Comparison of ENCODE assay signal across 18 cellular contexts in the genomic region with DNA sequence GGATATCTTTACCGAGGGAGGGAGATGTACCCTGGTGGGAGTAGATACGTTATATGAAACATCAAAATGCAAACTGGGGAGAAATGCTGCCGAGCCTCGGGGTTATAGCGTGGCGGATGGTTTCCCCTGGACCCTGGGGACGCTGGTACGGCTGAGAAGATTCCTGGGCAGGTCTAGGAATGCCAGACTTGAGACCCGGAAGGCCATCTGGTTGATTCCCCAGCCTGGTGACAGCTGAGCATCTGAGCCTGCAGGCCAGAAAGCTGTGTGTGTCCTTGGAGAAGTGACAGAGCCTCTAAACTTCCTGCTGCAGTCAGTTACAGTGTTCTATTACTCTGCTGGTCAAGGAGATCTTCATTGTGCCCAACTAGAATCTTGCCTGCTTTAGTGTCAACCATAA. TPM values are rescaled to one million over a fixed set of nuclear protein-coding genes. Genes with fewer than 3 reads are reported as not detected.
DNase-seq lines count a peak whose midpoint lies in the region; ATAC-seq, FAIRE-seq and TF ChIP-seq lines count a peak whose summit lies in the region.
"Had no signal": no experiment of that assay in that cellular context is flagged by ENCODE, and none has a peak within 500 bp of the region (broad histone marks: within the 10 kb centered on the region; RNA-seq: fewer than 3 reads in every experiment).

No MANE protein-coding gene starts in this region.

- BruUV-seq in GM12878 (replicated peaks; lab: Mats Ljungman, UMichigan) = no TSS peak

- RAD21 ChIA-PET in GM12878 (lab: Charles Lee; ENCODE audit: unreplicated experiment) = interaction anchor here (1.0 to 3.6 kb wide), 9 partner anchors 14 to 133 kb away, joined by 3 to 17 read pairs (median 5); partner anchors contain the start of gene FLVCR1

- no peak overlapping the region for H3K18ac ChIP-seq in mesendoderm (ENCODE audit: low read length)

- ATAC-seq in GM12878 = no peak
- ATAC-seq in GM21447 (IDR thresholded peaks at IDR 0.05; ENCODE audit: unreplicated experiment) = no peak
- ATAC-seq: activated CD8-positive, alpha-beta T cell treated with anti-CD3 and anti-CD28 coated beads, Interleukin-2, amount 10 ng/mL, durations not matched to agents 7 days and 5 days; heart right ventricle; pancreas; PC-3; stimulated activated naive CD8-positive, alpha-beta T cell treated with anti-CD3 and anti-CD28 coated beads, Interleukin-15, amount 100 ng/mL, for 72 hours had no signal

- peak overlapping the region; percentile 44 for H3K56ac ChIP-seq in mesendoderm (ENCODE audit: low read length)

- H2AFZ ChIP-seq in GM12878 (ENCODE audit: control insufficient read depth, low read depth, low read length) = no peak overlapping the region; the same call in 1 of the 2 replicates

- H2AK5ac ChIP-seq in mesendoderm (ENCODE audit: low read length) = no peak overlapping the region

- no peak for DNase-seq in AG04450 (ENCODE audit: low read depth, low spot score)
- DNase-seq in GM12878 (ENCODE audit: low read depth, low spot score) = no peak
- no peak for DNase-seq in mesendoderm
- no peak for DNase-seq in D341Med (ENCODE audit: low spot score)
- DNase-seq in transverse colon = no peak
- no peak for DNase-seq in superior temporal gyrus (ENCODE audit: extremely low spot score)
- DNase-seq: activated CD8-positive, alpha-beta T cell treated with anti-CD3 and anti-CD28 coated beads, Interleukin-2, amount 10 ng/mL, durations not matched to agents 7 days and 5 days; Caco-2; GF-D8; heart right ventricle; MG63; NCI-H1930; pancreas; PC-3; stimulated activated naive CD8-positive, alpha-beta T cell treated with anti-CD3 and anti-CD28 coated beads, Interleukin-15, amount 100 ng/mL, for 72 hours had no signal

- H3K36me3 ChIP-seq in GM12878 (ENCODE audit: control insufficient read depth in 2 of 2, insufficient read depth in 2 of 2, low read length in 1 of 2) = peaks cover 0 to 5% of the 10 kb centered on the region in 2 experiments; a peak in 1 of 4 replicates
- peaks cover 4% of the 10 kb centered on the region for H3K36me3 ChIP-seq in mesendoderm (ENCODE audit: control insufficient read depth, insufficient read depth, low read length)
- no peaks in the 10 kb centered on the region for H3K36me3 ChIP-seq in transverse colon
- H3K36me3 ChIP-seq: heart right ventricle, MG63, pancreas, vagina had no signal

- SMC1A ChIA-PET in GM12878 (lab: Charles Lee; ENCODE audit: uncharacterized antibody, unreplicated experiment) = interaction anchor here (0.8 to 6.1 kb wide), 11 partner anchors 11 to 133 kb away, joined by 3 to 75 read pairs (median 8); no protein-coding TSS in a partner anchor

- no peak for TF ChIP-seq EP300 in GM12878 (IDR thresholded peaks at IDR 0.05; ENCODE audit: borderline replicate concordance in 1 of 2, control insufficient read depth in 1 of 2, low read depth in 2 of 2, low read length in 2 of 2)
- TF ChIP-seq EP300 in transverse colon (IDR thresholded peaks at IDR 0.05; ENCODE audit: low read depth) = no peak

- POLR2A ChIA-PET in AG04450 (lab: Yijun Ruan, JAX) = no interaction called here
- POLR2A ChIA-PET in GM12878 (lab: Charles Lee) = interaction anchor here (0.6 to 7.4 kb wide), 14 partner anchors 13 to 161 kb away, joined by 3 to 55 read pairs (median 5); partner anchors contain the start of genes FLVCR1, NSL1 and TATDN3

- H3K27ac ChIP-seq in AG04450 (ENCODE audit: low read depth, low read length) (no peak overlapping the region), GM12878 (ENCODE audit: control insufficient read depth, insufficient read depth) (peak overlapping the region; percentile 92), mesendoderm (ENCODE audit: low read depth, low read length) (no peak overlapping the region), transverse colon (no peak overlapping the region)
- H3K27ac ChIP-seq: heart right ventricle, pancreas, vagina had no signal

- TF ChIP-seq RAD21 in GM12878 (IDR thresholded peaks at IDR 0.05; ENCODE audit: insufficient read depth, low read depth, low read length) = no peak

- H3K4me3 ChIP-seq in AG04450 (ENCODE audit: low read depth, low read length) (peak overlapping the region; percentile 20; the same call in 1 of the 2 replicates), GM12875 (ENCODE audit: low read depth, low read length) (peak overlapping the region; percentile 23), GM12878 (peak overlapping the region; percentile 95), mesendoderm (ENCODE audit: low read length) (no peak overlapping the region), transverse colon (no peak overlapping the region)
- H3K4me3 ChIP-seq: MG63, pancreas had no signal

- peak overlapping the region; percentile 29 for H3K23ac ChIP-seq in mesendoderm (ENCODE audit: low read length)

- TF ChIP-seq POLR2A in GM12878 (IDR thresholded peaks at IDR 0.05; ENCODE audit: low read depth, low read length) (no peak), transverse colon (IDR thresholded peaks at IDR 0.05) (no peak)

- no peaks in the 10 kb centered on the region for H4K20me1 ChIP-seq in GM12878 (ENCODE audit: control insufficient read depth, insufficient read depth)

- H3K9ac ChIP-seq in GM12878 (ENCODE audit: control insufficient read depth, insufficient read depth, low read length) (peak overlapping the region; percentile 77), mesendoderm (ENCODE audit: low read length) (peak overlapping the region; percentile 33)

- peaks cover 46% of the 10 kb centered on the region for H3K4me1 ChIP-seq in GM12878 (ENCODE audit: control insufficient read depth, insufficient read depth, low read length)
- peaks cover 8% of the 10 kb centered on the region for H3K4me1 ChIP-seq in mesendoderm (ENCODE audit: control insufficient read depth, low read depth, low read length)
- peaks cover 0 to 31% (median 10%) of the 10 kb centered on the region in 4 donors for H3K4me1 ChIP-seq in transverse colon
- H3K4me1 ChIP-seq: Caco-2, pancreas had no signal

- H3K79me1 ChIP-seq in mesendoderm (ENCODE audit: low read length) = peaks cover 9% of the 10 kb centered on the region

- H4K8ac ChIP-seq in mesendoderm (ENCODE audit: low read depth, low read length) = no peak overlapping the region

- 78% methylated on average over 9 of the region's 9 CpGs for WGBS in GM12878 (ENCODE audit: insufficient coverage, insufficient replicate concordance, low lambda C conversion rate, missing lambda C conversion rate)
- no CpG with 5 or more reads among the region's 9 CpGs for WGBS in mesendoderm (ENCODE audit: extremely low coverage, insufficient coverage, low lambda C conversion rate)
- WGBS in transverse colon (ENCODE audit: low coverage in 1 of 2), 2 donors = 80 to 88% methylated on average over 1 to 9 of the region's 9 CpGs

- CTCF ChIA-PET in AG04450 (lab: Charles Lee) (interaction anchor here (0.8 to 1.1 kb wide), 2 partner anchors 16 to 287 kb away, joined by 3 to 4 read pairs; no protein-coding TSS in a partner anchor), GM12878 (lab: Yijun Ruan, JAX) (interaction anchor here (0.8 to 2.6 kb wide), 9 partner anchors 16 to 497 kb away, joined by 3 to 17 read pairs (median 4); no protein-coding TSS in a partner anchor)

- H3K27me3 ChIP-seq in AG04450 (ENCODE audit: control insufficient read depth, insufficient read depth, low read length) = peaks cover 5% of the 10 kb centered on the region
- no peaks in the 10 kb centered on the region for H3K27me3 ChIP-seq in GM12878 (replicated peaks in 1 of 2; ENCODE audit: control insufficient read depth in 2 of 2, insufficient read depth in 2 of 2, low read length in 1 of 2)
- H3K27me3 ChIP-seq in mesendoderm (ENCODE audit: insufficient read depth, low read length, poor library complexity) = no peaks in the 10 kb centered on the region
- peaks cover 46% of the 10 kb centered on the region for H3K27me3 ChIP-seq in transverse colon
- H3K27me3 ChIP-seq: pancreas, vagina had no signal

- no peak overlapping the region for H2BK120ac ChIP-seq in mesendoderm (ENCODE audit: low read depth, low read length)

- H3K4ac ChIP-seq in mesendoderm (ENCODE audit: low read depth, low read length) = no peak overlapping the region

- H3K4me2 ChIP-seq in GM12878 (ENCODE audit: control insufficient read depth, insufficient read depth) = peak overlapping the region; percentile 64
- H3K4me2 ChIP-seq in mesendoderm (ENCODE audit: low read length) = no peak overlapping the region

- no peak overlapping the region for H4K5ac ChIP-seq in mesendoderm (ENCODE audit: low read length)

- H3K9me3 ChIP-seq in AG04450 (ENCODE audit: control insufficient read depth, insufficient read depth, low read length) (no peaks in the 10 kb centered on the region; the same call in 1 of the 2 replicates), GM12878 (replicated peaks; ENCODE audit: control insufficient read depth, insufficient read depth, low read length) (no peaks in the 10 kb centered on the region), transverse colon (no peaks in the 10 kb centered on the region)
- H3K9me3 ChIP-seq: Caco-2, heart right ventricle, MG63, pancreas, vagina had no signal

- FAIRE-seq in GM12878 (lab: Jason Lieb, UNC) = no peak
- FAIRE-seq: pancreas had no signal

- H2BK5ac ChIP-seq in mesendoderm (ENCODE audit: low read length) = no peak overlapping the region

- H3K79me2 ChIP-seq in GM12878 (ENCODE audit: control insufficient read depth, insufficient read depth, low read length) (peaks cover 69% of the 10 kb centered on the region), mesendoderm (ENCODE audit: control insufficient read depth, insufficient read depth, low read length) (peaks cover 42% of the 10 kb centered on the region)

- in situ Hi-C loops in GM12878 (cut with MboI) = no loop called here
- in situ Hi-C loops in transverse colon (cut with MboI; ENCODE audit: low pct_ligation_motif_present in 1 of 4, low pct_unique_long_range_greater_than_20kb in 1 of 4, low sequenced_read_pairs in 3 of 4) = no loop called here

- TF ChIP-seq CTCF in AG04450 (IDR thresholded peaks at IDR 0.05; ENCODE audit: low read depth, low read length) = no peak
- no peak for TF ChIP-seq CTCF in GM12875 (IDR thresholded peaks at IDR 0.05; ENCODE audit: borderline replicate concordance, insufficient read depth, low read depth, low read length)
- TF ChIP-seq CTCF in GM12878 (IDR thresholded peaks at IDR 0.05 in 2 of 3, conservative IDR thresholded peaks at IDR 0.05 in 1 of 3; ENCODE audit: control insufficient read depth in 2 of 3, extremely low read depth in 1 of 3, insufficient read depth in 1 of 3, low read depth in 3 of 3, low read length in 3 of 3) = no peak
- TF ChIP-seq CTCF in transverse colon (IDR thresholded peaks at IDR 0.05) = no peak

- no peak overlapping the region for H2BK15ac ChIP-seq in mesendoderm (replicated peaks; ENCODE audit: low read depth)

- intact Hi-C loops in GM12878 (cut with micrococcal nuclease; ENCODE audit: unreplicated experiment) = loop anchor here (5.0 kb wide), 2 partner anchors 45 to 340 kb away; no protein-coding TSS in a partner anchor
- intact Hi-C loops in transverse colon (cut with DNase I; ENCODE audit: low total_unique reads) = no loop called here

RNA-seq across cellular contexts. Expression of gene VASH2, which starts 2.3 kb away (rescaled TPM):
- polyA plus RNA-seq in AG04450 (2011; rRNA removed) = 4.2 and 5.9 TPM in 2 replicates
- 7.9 and 11.6 TPM in 2 replicates for polyA minus RNA-seq in AG04450 (2011; rRNA and poly(A)+ RNA removed)
- total RNA-seq in GM12878 (2013; cell fraction: nucleolus; rRNA removed) = 253 and 276 TPM in 2 replicates
- total RNA-seq in GM12878 (2014; rRNA removed) = 16.4 and 18.7 TPM in 2 replicates
- total RNA-seq in GM12878 (2014; rRNA removed; fragmentation: Illumina TruSeq; extraction: Trizol) = 19.6 and 20.6 TPM in 2 replicates
- 29.2 and 29.7 TPM in 2 replicates for total RNA-seq in GM12878 (2021)
- 5.9 TPM for polyA plus RNA-seq in GM12878 (2011; ENCODE audit: low read depth)
- 29.4 and 35.7 TPM in 2 replicates for polyA plus RNA-seq in GM12878 (2011; rRNA removed)
- polyA plus RNA-seq in GM12878 (2011; cell fraction: cytosol; rRNA removed) = 17.6 and 21.4 TPM in 2 replicates
- 41.2 and 43.5 TPM in 2 replicates for polyA plus RNA-seq in GM12878 (2011; cell fraction: nucleus; rRNA removed)
- polyA plus RNA-seq in GM12878 (2012) = 11.7 and 14.9 TPM in 2 replicates
- 25.9 and 35.2 TPM in 2 replicates for polyA plus RNA-seq in GM12878 (2014; fragmentation: Illumina TruSeq; extraction: Trizol)
- polyA plus RNA-seq in GM12878 (2014; fragmentation: Nextera tagmentation; extraction: Ambion mirVana) = 1 to 10 TPM; 5.4 to 6.5 TPM
- 23.8 and 25.1 TPM in 2 replicates for polyA plus RNA-seq in GM12878 (2014; rRNA removed)
- 10 to 100 TPM; 17.2 to 25.5 TPM for polyA plus RNA-seq in GM12878 (2016; fragmentation: Nextera tagmentation; extraction: Ambion mirVana)
- 41.6 and 44.3 TPM in 2 replicates for polyA minus RNA-seq in GM12878 (2011; rRNA and poly(A)+ RNA removed)
- 10.4 and 15.6 TPM in 2 replicates for polyA minus RNA-seq in GM12878 (2011; cell fraction: cytosol; rRNA and poly(A)+ RNA removed)
- polyA minus RNA-seq in GM12878 (2011; cell fraction: nucleus; rRNA and poly(A)+ RNA removed) = 21.4 and 39.5 TPM in 2 replicates
- polyA plus RNA-seq in mesendoderm (2013, experiment 1 of 2) = 86.1 TPM
- polyA plus RNA-seq in mesendoderm (2013, experiment 2 of 2) = 89.3 TPM
- total RNA-seq in transverse colon = 1 to 10 TPM in 2 of 4 donors, not detected in 2; 1.1 to 1.7 TPM

Comparison
In these comparisons a context has a peak if more than half of its experiments do, and no peak if none do; other contexts are left out.
1. H3K4me3 ChIP-seq: peak in AG04450 (single experiment), GM12875 (single experiment) and GM12878 (single experiment); none in mesendoderm (single experiment) and transverse colon (0 of 4).
2. RNA of gene VASH2, which starts 2.3 kb away (total RNA-seq): 16.4 to 276 TPM in GM12878; 1.1 to 1.7 TPM in transverse colon; every median in the first group is over 4 times any median in the second.